ENCODE assay signal across 8 cellular contexts in the genomic region with DNA sequence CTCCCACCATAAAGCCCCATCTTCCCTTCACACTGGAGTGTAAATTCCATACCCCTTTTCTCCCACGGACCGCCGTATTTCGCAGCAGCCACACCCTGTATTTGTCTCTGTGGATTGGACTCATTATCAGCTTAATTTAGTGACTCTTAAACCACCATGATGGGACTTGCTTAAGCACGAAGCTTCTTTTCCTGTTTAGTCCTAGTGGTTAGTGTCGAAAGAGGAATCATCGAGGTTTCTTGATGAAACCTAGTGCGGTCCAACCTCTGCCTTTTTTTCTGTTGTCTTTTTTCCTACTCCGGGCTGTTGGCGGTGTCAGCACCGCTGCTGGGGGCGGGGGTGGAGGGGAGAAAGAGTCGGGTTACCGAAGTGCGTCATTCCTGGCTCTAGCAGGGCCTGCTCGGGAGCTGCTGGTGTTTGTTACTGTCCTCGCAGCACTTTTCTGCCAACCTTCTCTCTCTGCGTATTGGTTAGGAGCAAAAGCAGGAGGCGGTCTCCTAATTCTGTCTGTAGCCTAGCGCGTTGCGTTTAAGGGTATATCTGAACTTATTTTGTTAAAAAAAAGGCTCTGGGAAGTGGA. TPM values are rescaled to one million over a fixed set of nuclear protein-coding genes. Genes with fewer than 3 reads are reported as not detected.
DNase-seq lines count a peak whose midpoint lies in the region; ATAC-seq, FAIRE-seq and TF ChIP-seq lines count a peak whose summit lies in the region.

No MANE protein-coding gene starts in this region.

- peak; percentile 86 for DNase-seq in AG04450 (ENCODE audit: low read depth, low spot score)
- peak; percentile 90 for DNase-seq in NCI-H345 (lab: John Stamatoyannopoulos, UW)
- DNase-seq in activated CD4-positive, CD25-positive, alpha-beta regulatory T cell (lab: John Stamatoyannopoulos, UW): peak; percentile 40 to 56 (median 50)
- DNase-seq in central memory CD4-positive, alpha-beta T cell: peak; percentile 90
- DNase-seq in stimulated activated CD4-positive, alpha-beta T cell treated with anti-CD3 and anti-CD28 coated beads, Interleukin-12 subunit alpha, Interleukin-12 subunit beta, amount 100 ng/mL, for 24 hours (ENCODE audit: low read depth in 2 of 2): peak; percentile 62 to 72

- peak; percentile 57 for ATAC-seq in GM19025 (IDR thresholded peaks at IDR 0.05; ENCODE audit: low read depth, unreplicated experiment)
- ATAC-seq in HG03342 (IDR thresholded peaks at IDR 0.05; ENCODE audit: unreplicated experiment): peak; percentile 59

- H3K9me3 ChIP-seq in AG04450 (ENCODE audit: control insufficient read depth, insufficient read depth, low read length): no peaks in the 10 kb centered on the region

- FAIRE-seq in islet of Langerhans (lab: Jason Lieb, UNC): peak; percentile 95

- peak overlapping the region; percentile 68 for H3K27ac ChIP-seq in AG04450 (ENCODE audit: low read depth, low read length)

- CTCF ChIA-PET in AG04450 (lab: Charles Lee): interaction anchor here (0.7 to 1.6 kb wide), 2 partner anchors 14 to 20 kb away, joined by 3 to 8 read pairs; no protein-coding TSS in a partner anchor

- POLR2A ChIA-PET in AG04450 (lab: Yijun Ruan, JAX): interaction anchor here (0.6 kb wide), 1 partner anchor 159 kb away, joined by 3 read pairs; no protein-coding TSS in a partner anchor

- TF ChIP-seq CTCF in AG04450 (IDR thresholded peaks at IDR 0.05; ENCODE audit: low read depth, low read length): no peak

- peak overlapping the region; percentile 75 for H3K4me3 ChIP-seq in AG04450 (ENCODE audit: low read depth, low read length)

- H3K27me3 ChIP-seq in AG04450 (ENCODE audit: control insufficient read depth, insufficient read depth, low read length): no peaks in the 10 kb centered on the region

RNA-seq across cellular contexts. Expression of gene STAG2, which starts 1.4 kb away (rescaled TPM):
- 36.9 and 56.2 TPM in 2 replicates for polyA plus RNA-seq in AG04450 (2011; rRNA removed)
- polyA minus RNA-seq in AG04450 (2011; rRNA and poly(A)+ RNA removed): 43.9 and 90.5 TPM in 2 replicates

Comparison
In these comparisons a context has a peak if more than half of its experiments do, and no peak if none do; other contexts are left out.
1. Peak in every context shown above with its lines: DNase-seq, ATAC-seq, H3K4me3 ChIP-seq and H3K27ac ChIP-seq.